Comparison of ENCODE assay signal across 25 cellular contexts in genomic region chr2:25071962-25072361, GRCh38. TPM values are rescaled to one million over a fixed set of nuclear protein-coding genes. Genes with fewer than 3 reads are reported as not detected.
"Had no signal": no experiment of that assay in that cellular context is flagged by ENCODE, and none has a peak within 500 bp of the region (broad histone marks: within the 10 kb centered on the region; RNA-seq: fewer than 3 reads in every experiment).

No MANE protein-coding gene starts in this region.

- FAIRE-seq: bronchial epithelial cell, RCC 7860 had no signal

- H3K27ac ChIP-seq: ascending aorta, body of pancreas, KMS-11, SJSA1 had no signal

- H3K4me3 ChIP-seq: ascending aorta, body of pancreas, MG63, SJSA1 had no signal

- H3K27me3 ChIP-seq: ascending aorta, body of pancreas, MG63 had no signal

- ATAC-seq: activated naive CD4-positive, alpha-beta T cell treated with anti-CD3 and anti-CD28 coated beads, Interleukin-2, amount 50 U/mL, for 72 hours; activated naive CD8-positive, alpha-beta T cell treated with anti-CD3 and anti-CD28 coated beads, Interleukin-2, amount 50 U/mL, for 24 hours; activated T-cell treated with anti-CD3 and anti-CD28 coated beads, Interleukin-2, amount 50 U/mL, for 4 hours; body of pancreas; PC-3; SK-N-SH treated with all-trans-retinoic acid at 6 μM for 48 hours; WTC11 had no signal

- H3K9me3 ChIP-seq: ascending aorta, body of pancreas, MG63, SJSA1 had no signal

- H3K4me1 ChIP-seq: ascending aorta, body of pancreas, SJSA1 had no signal

- DNase-seq: activated CD4-positive, alpha-beta T cell treated with anti-CD3 and anti-CD28 coated beads for 48 hours; activated CD4-positive, alpha-beta T cell treated with anti-CD3 and anti-CD28 coated beads, Interleukin-2, amount 50 U/mL, for 4 hours; activated CD4-positive, CD25-positive, alpha-beta regulatory T cell treated with anti-CD3 and anti-CD28 coated beads, Interleukin-2, amount 50 U/mL, for 72 hours; activated CD8-positive, alpha-beta memory T cell treated with anti-CD3 and anti-CD28 coated beads for 24 hours; activated naive CD4-positive, alpha-beta T cell treated with Interleukin-2 at 50 U/mL for 16 hours; activated naive CD8-positive, alpha-beta T cell treated with anti-CD3 and anti-CD28 coated beads, Interleukin-2, amount 50 U/mL, for 24 hours; activated T-cell treated with anti-CD3 and anti-CD28 coated beads, Interleukin-2, amount 50 U/mL, for 4 hours; amniotic stem cell; body of pancreas; central memory CD4-positive, alpha-beta T cell; MG63; NCI-H1436 treated with DMSO at 0.1 percent for 48 hours; NCI-H187; NCI-H446; NCI-H524; NCI-H748 treated with DMSO at 0.1 percent for 48 hours; PC-3 had no signal

- H3K36me3 ChIP-seq: ascending aorta, MG63, SJSA1 had no signal

RNA-seq across cellular contexts. Expression of gene EFR3B, which starts 30.1 kb away (rescaled TPM):
- total RNA-seq: bronchial epithelial cell had no signal
